In genomic region chr11:62881579-62882427, GRCh38 we compare ENCODE assay signal across 8 cellular contexts. TPM values are rescaled to one million over a fixed set of nuclear protein-coding genes. Genes with fewer than 3 reads are reported as not detected.
DNase-seq lines count a peak whose midpoint lies in the region; ATAC-seq and TF ChIP-seq lines count a peak whose summit lies in the region.

No MANE protein-coding gene starts in this region.

- H3K36me3 ChIP-seq in lung (ENCODE audit: control insufficient read depth in 2 of 2, insufficient read depth in 2 of 2, low read length in 2 of 2): peaks cover 28 to 33% of the 10 kb centered on the region in 2 donors

- DNase-seq in AG09309 (ENCODE audit: low read depth) (peak; percentile 91), NCI-H460 (ENCODE audit: extremely low read depth, low read depth) (peak; percentile 95), dermis blood vessel endothelial cell (peak; percentile 97), lung (ENCODE audit: low spot score) (peak; percentile 98)
- DNase-seq in activated CD4-positive, alpha-beta T cell treated with anti-CD3 and anti-CD28 coated beads, Interleukin-2, amount 50 U/mL, for 1 hour: peak; percentile 92
- DNase-seq in stimulated activated CD4-positive, alpha-beta T cell treated with anti-CD3 and anti-CD28 coated beads, TNF-alpha, amount 100 ng/mL, for 24 hours (ENCODE audit: low read depth in 3 of 3): peak; percentile 91 to 95 (median 94)

- peak overlapping the region; percentile 74 to 97 for H3K27ac ChIP-seq in lung (ENCODE audit: low read depth in 1 of 2, low read length in 1 of 2)

- H3K4me1 ChIP-seq in lung (ENCODE audit: control insufficient read depth in 2 of 2, insufficient read depth in 2 of 2, low read length in 2 of 2): peaks cover 14 to 15% of the 10 kb centered on the region in 2 donors

- 5 to 6% methylated on average over 19 to 21 of the region's 21 CpGs for WGBS in lung, 2 donors

- peak; percentile 30 for ATAC-seq in GM18870 (IDR thresholded peaks at IDR 0.05; ENCODE audit: unreplicated experiment)
- ATAC-seq in HG03108 (IDR thresholded peaks at IDR 0.05; ENCODE audit: unreplicated experiment): peak; percentile 34
- peak; percentile 60 for ATAC-seq in lung (ENCODE audit: insufficient read depth, low FRiP score)

- H3K9me3 ChIP-seq in lung (ENCODE audit: control insufficient read depth in 2 of 2, insufficient read depth in 1 of 2, low read length in 1 of 2): no peaks in the 10 kb centered on the region

- H3K4me3 ChIP-seq in AG09309 (ENCODE audit: control insufficient read depth, low read depth, low read length) (peak overlapping the region; percentile 96), lung (peak overlapping the region; percentile 55)

- TF ChIP-seq CTCF in AG09309 (IDR thresholded peaks at IDR 0.05; ENCODE audit: control insufficient read depth, insufficient read depth, low read depth, low read length, missing control alignments): no peak
- no peak for TF ChIP-seq CTCF in lung (IDR thresholded peaks at IDR 0.05; ENCODE audit: control extremely low read depth, extremely low read depth)

- no peaks in the 10 kb centered on the region for H3K27me3 ChIP-seq in lung (ENCODE audit: control insufficient read depth, insufficient read depth)

RNA-seq across cellular contexts. Expression of gene SLC3A2, which starts 1.1 kb away (rescaled TPM):
- total RNA-seq in NCI-H460 (2014; rRNA removed; shearing (Covaris generic)): 449 and 464 TPM in 2 replicates
- polyA plus RNA-seq in NCI-H460 (2014; cell fraction: nucleus; rRNA removed): 650 and 661 TPM in 2 replicates
- total RNA-seq in dermis blood vessel endothelial cell: 77.9 and 84.9 TPM in 2 replicates
- 100 to 1,000 TPM; 151 to 249 TPM for total RNA-seq in lung
- 100 to 1,000 TPM; 173 to 265 TPM for polyA plus RNA-seq in lung

RNA-seq across cellular contexts. Expression of gene CHRM1, which starts 39.4 kb away (rescaled TPM):
- not detected in 2 replicates for total RNA-seq in NCI-H460 (2014; rRNA removed; shearing (Covaris generic))
- polyA plus RNA-seq in NCI-H460 (2014; cell fraction: nucleus; rRNA removed): not detected in 2 replicates
- total RNA-seq in dermis blood vessel endothelial cell (not detected in 2 replicates), lung (1 to 10 TPM; 1.1 to 1.5 TPM)
- polyA plus RNA-seq in lung: 1 to 10 TPM in 1 of 2 donors, under 1 TPM in 1; 0.38 to 1.3 TPM

RNA-seq across cellular contexts. Expression of gene WDR74, which starts 42.4 kb away (rescaled TPM):
- 64.7 and 71.2 TPM in 2 replicates for total RNA-seq in NCI-H460 (2014; rRNA removed; shearing (Covaris generic))
- 179 and 202 TPM in 2 replicates for polyA plus RNA-seq in NCI-H460 (2014; cell fraction: nucleus; rRNA removed)
- total RNA-seq in dermis blood vessel endothelial cell (39.4 and 46.3 TPM in 2 replicates), lung (10 to 100 TPM; 26.2 to 41.4 TPM)
- polyA plus RNA-seq in lung: 10 to 100 TPM; 42.5 to 64.1 TPM

RNA-seq across cellular contexts. Expression of gene TEX54, which starts 49.2 kb away (rescaled TPM):
- not detected in 2 replicates for total RNA-seq in NCI-H460 (2014; rRNA removed; shearing (Covaris generic))
- polyA plus RNA-seq in NCI-H460 (2014; cell fraction: nucleus; rRNA removed): not detected in 2 replicates
- total RNA-seq in dermis blood vessel endothelial cell (not detected in 2 replicates), lung (not detected)
- not detected for polyA plus RNA-seq in lung

RNA-seq across cellular contexts. Expression of gene STX5, which starts 50.0 kb away (rescaled TPM):
- total RNA-seq in NCI-H460 (2014; rRNA removed; shearing (Covaris generic)): 14.7 and 15.9 TPM in 2 replicates
- 7.6 and 16.4 TPM in 2 replicates for polyA plus RNA-seq in NCI-H460 (2014; cell fraction: nucleus; rRNA removed)
- total RNA-seq in dermis blood vessel endothelial cell (34.4 and 36.8 TPM in 2 replicates), lung (10 to 100 TPM; 38.7 to 47.6 TPM)
- 10 to 100 TPM; 19.8 to 36.6 TPM for polyA plus RNA-seq in lung

Comparison
In these comparisons a context has a peak if more than half of its experiments do, and no peak if none do; other contexts are left out.
1. Peak in every context shown above with its lines: DNase-seq, ATAC-seq, H3K4me3 ChIP-seq and H3K27ac ChIP-seq.